18 cellular contexts compared by ENCODE assay signal in genomic region chr2:34261701-34262100, GRCh38.
DNase-seq lines count a peak whose midpoint lies in the region; ATAC-seq and TF ChIP-seq lines count a peak whose summit lies in the region.
"Had no signal": no experiment of that assay in that cellular context is flagged by ENCODE, and none has a peak within 500 bp of the region (broad histone marks: within the 10 kb centered on the region; RNA-seq: fewer than 3 reads in every experiment).

No MANE protein-coding gene starts in this region.

- no peak overlapping the region for H3K27ac ChIP-seq in A673 (ENCODE audit: low read depth, low read length, poor library complexity, severe bottlenecking)
- H3K27ac ChIP-seq in PC-9, result no peak overlapping the region

- H3K27me3 Mint-ChIP-seq in glutamatergic neuron (ENCODE audit: unreplicated experiment), result no peaks in the 10 kb centered on the region
- H3K27me3 Mint-ChIP-seq: CD4-positive, alpha-beta T cell; T-helper 17 cell had no signal

- H3K36me3 ChIP-seq in A673 (ENCODE audit: insufficient read depth, low read length, poor library complexity, severe bottlenecking) (no peaks in the 10 kb centered on the region), PC-9 (ENCODE audit: low read depth) (no peaks in the 10 kb centered on the region)
- H3K36me3 ChIP-seq: MG63 had no signal

- BruUV-seq in A673 (replicated peaks; lab: Mats Ljungman, UMichigan) (no TSS peak), PC-9 (replicated peaks; lab: Mats Ljungman, UMichigan) (no TSS peak)

- no peak overlapping the region for H3K27ac Mint-ChIP-seq in glutamatergic neuron (ENCODE audit: unreplicated experiment)
- H3K27ac Mint-ChIP-seq: CD4-positive, alpha-beta T cell; T-helper 17 cell had no signal

- CTCF ChIA-PET in A673 (lab: Charles Lee) (no interaction called here), PC-9 (lab: Charles Lee) (no interaction called here)

- no peaks in the 10 kb centered on the region for H3K36me3 Mint-ChIP-seq in glutamatergic neuron (ENCODE audit: unreplicated experiment)

- no peaks in the 10 kb centered on the region for H3F3A ChIP-seq in PC-9 (ENCODE audit: insufficient read depth, low read depth)

- POLR2A ChIA-PET in A673 (lab: Charles Lee; ENCODE audit: low non-redundant PET), result no interaction called here
- POLR2A ChIA-PET in PC-9 (lab: Charles Lee; ENCODE audit: unreplicated experiment), result no interaction called here

- H3K4me2 ChIP-seq in PC-9, result no peak overlapping the region

- H2AFZ ChIP-seq in PC-9, result no peak overlapping the region

- no peaks in the 10 kb centered on the region for H3K9me3 Mint-ChIP-seq in glutamatergic neuron (ENCODE audit: unreplicated experiment)

- no peaks in the 10 kb centered on the region for H3K9me3 ChIP-seq in A673 (ENCODE audit: low read depth, low read length, poor library complexity, severe bottlenecking)
- H3K9me3 ChIP-seq in PC-9 (ENCODE audit: insufficient read depth, low read depth), result no peaks in the 10 kb centered on the region
- H3K9me3 ChIP-seq: MG63 had no signal

- H3K79me2 ChIP-seq in PC-9 (ENCODE audit: low read depth), result no peaks in the 10 kb centered on the region

- no peaks in the 10 kb centered on the region for H4K20me1 ChIP-seq in PC-9 (ENCODE audit: insufficient read depth)

- DNase-seq in A673 (ENCODE audit: low spot score) (peak; percentile 6), HT1080 (ENCODE audit: low read depth) (peak; percentile 24), PC-9 (no peak), glutamatergic neuron (peak; percentile 17), hepatic stellate cell (ENCODE audit: low spot score) (no peak)
- DNase-seq: CD4-positive, alpha-beta T cell; DND-41; KG1; MG63; NCI-H1105 treated with DMSO at 0.1 percent for 48 hours; NCI-H187; NCI-H524 treated with DMSO at 0.1 percent for 48 hours; NK-92 treated with Interleukin-12 subunit alpha and Interleukin-12 subunit beta, amount 100 ng/mL, for 24 hours; PC-3; T-helper 17 cell had no signal

- H3K4me1 ChIP-seq in A673 (ENCODE audit: insufficient read depth, low read length, poor library complexity, severe bottlenecking) (no peaks in the 10 kb centered on the region), PC-9 (replicated peaks; ENCODE audit: insufficient read depth) (no peaks in the 10 kb centered on the region)

- intact Hi-C loops in A673 (cut with micrococcal nuclease; ENCODE audit: unreplicated experiment) (no loop called here), PC-9 (cut with micrococcal nuclease; ENCODE audit: unreplicated experiment) (no loop called here)

- no peak overlapping the region for H3K4me3 Mint-ChIP-seq in glutamatergic neuron (ENCODE audit: unreplicated experiment)
- H3K4me3 Mint-ChIP-seq: CD4-positive, alpha-beta T cell; T-helper 17 cell had no signal

- 0 out of 2 replicates have a peak, but pooled peaks have one; percentile 23 for TF ChIP-seq CTCF in A673 (conservative IDR thresholded peaks at IDR 0.05; ENCODE audit: low read depth, low read length)
- TF ChIP-seq CTCF in PC-9 (conservative IDR thresholded peaks at IDR 0.05), result 0 out of 2 replicates have a peak, but pooled peaks have one; percentile 16
- TF ChIP-seq CTCF in glutamatergic neuron (IDR thresholded peaks at IDR 0.05; ENCODE audit: partially characterized antibody, unreplicated experiment), result no peak

- H3K4me3 ChIP-seq in A673 (ENCODE audit: low read depth, low read length, poor library complexity, severe bottlenecking) (no peak overlapping the region), PC-9 (no peak overlapping the region)
- H3K4me3 ChIP-seq: MG63 had no signal

- no peaks in the 10 kb centered on the region for H3K4me1 Mint-ChIP-seq in glutamatergic neuron (ENCODE audit: low read depth, unreplicated experiment)
- H3K4me1 Mint-ChIP-seq: T-helper 17 cell had no signal

- H3K27me3 ChIP-seq in A673 (replicated peaks; ENCODE audit: insufficient read depth, low read depth, low read length, poor library complexity) (no peaks in the 10 kb centered on the region), PC-9 (ENCODE audit: insufficient read depth, low read depth) (no peaks in the 10 kb centered on the region)
- H3K27me3 ChIP-seq: MG63 had no signal

- no peak for ATAC-seq in HG02759 (IDR thresholded peaks at IDR 0.05; ENCODE audit: unreplicated experiment)
- no peak for ATAC-seq in HG03135 (IDR thresholded peaks at IDR 0.05; ENCODE audit: unreplicated experiment)
- ATAC-seq: PC-3, Right ventricle myocardium inferior, T-helper 17 cell had no signal

- no peaks in the 10 kb centered on the region for H3K9me2 ChIP-seq in PC-9 (ENCODE audit: insufficient read depth)

Comparison
In these comparisons a context has a peak if more than half of its experiments do, and no peak if none do; other contexts are left out.
1. DNase-seq: peak in A673 (single experiment), HT1080 (single experiment) and glutamatergic neuron (single experiment); none in PC-9 (0 of 2) and hepatic stellate cell (single experiment).